ENCODE assay signal across 11 cellular contexts in the genomic region with DNA sequence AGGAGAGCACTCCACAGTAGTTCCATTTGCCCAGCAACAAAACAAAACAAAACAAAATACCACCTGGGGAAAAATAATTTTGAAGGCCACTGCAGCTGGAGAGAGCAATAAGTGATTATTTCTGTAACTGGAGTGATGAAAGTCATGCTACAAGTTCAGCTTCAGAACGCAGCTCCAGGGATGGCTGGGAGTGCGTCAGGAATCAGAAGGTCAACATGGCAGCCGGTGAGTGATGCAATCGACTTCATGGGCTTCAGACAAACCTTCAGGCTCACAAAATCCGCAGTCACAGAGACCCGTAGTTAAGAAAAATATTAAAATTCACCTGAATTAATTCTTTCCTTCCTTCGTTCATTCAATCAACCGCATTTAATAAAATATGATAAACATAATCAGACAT.
"Had no signal": no experiment of that assay in that cellular context is flagged by ENCODE, and none has a peak within 500 bp of the region (broad histone marks: within the 10 kb centered on the region; RNA-seq: fewer than 3 reads in every experiment).

No MANE protein-coding gene starts in this region.

- H3K27ac ChIP-seq: skin epidermis had no signal

- ATAC-seq: esophagus mucosa had no signal

- H3K4me3 Mint-ChIP-seq: activated CD4-positive, alpha-beta T cell treated with anti-CD3 and anti-CD28 coated beads, Interleukin-2, amount 10 ng/mL, durations not matched to agents 7 days and 5 days; nephron progenitor cell; type B pancreatic cell had no signal

- H3K4me3 ChIP-seq: skin epidermis had no signal

- H3K27me3 Mint-ChIP-seq: activated CD4-positive, alpha-beta T cell treated with anti-CD3 and anti-CD28 coated beads, Interleukin-2, amount 10 ng/mL, durations not matched to agents 7 days and 5 days; type B pancreatic cell had no signal

- DNase-seq: activated CD4-positive, alpha-beta T cell treated with anti-CD3 and anti-CD28 coated beads, Interleukin-2, amount 10 ng/mL, durations not matched to agents 7 days and 5 days; activated CD4-positive, CD25-positive, alpha-beta regulatory T cell; activated CD8-positive, alpha-beta memory T cell treated with anti-CD3 and anti-CD28 coated beads for 24 hours; activated naive CD4-positive, alpha-beta T cell treated with Interleukin-2 at 50 U/mL for 16 hours; dermis blood vessel endothelial cell; foreskin fibroblast; islet precursor cell; nephron progenitor cell had no signal

- H3K9me3 Mint-ChIP-seq: activated CD4-positive, alpha-beta T cell treated with anti-CD3 and anti-CD28 coated beads, Interleukin-2, amount 10 ng/mL, durations not matched to agents 7 days and 5 days; nephron progenitor cell; type B pancreatic cell had no signal

- H3K27ac Mint-ChIP-seq: type B pancreatic cell had no signal
